In genomic region chr3:72273615-72274014, GRCh38 we compare ENCODE assay signal across 15 cellular contexts.
DNase-seq lines count a peak whose midpoint lies in the region; ATAC-seq, FAIRE-seq and TF ChIP-seq lines count a peak whose summit lies in the region.
"Had no signal": no experiment of that assay in that cellular context is flagged by ENCODE, and none has a peak within 500 bp of the region (broad histone marks: within the 10 kb centered on the region; RNA-seq: fewer than 3 reads in every experiment).

No MANE protein-coding gene starts in this region.

- no peak for FAIRE-seq in H1 (lab: Jason Lieb, UNC)

- no peak overlapping the region for H4K8ac ChIP-seq in H1 (ENCODE audit: extremely low read depth, insufficient read depth, low read length)

- ATAC-seq in HG03457 (IDR thresholded peaks at IDR 0.05; ENCODE audit: unreplicated experiment) (no peak), HG03354 (IDR thresholded peaks at IDR 0.05; ENCODE audit: poor library complexity, severe bottlenecking, unreplicated experiment) (no peak)
- ATAC-seq: stimulated activated naive CD8-positive, alpha-beta T cell treated with anti-CD3 and anti-CD28 coated beads, Interleukin-15, Interleukin-2, amounts not matched to agents 100 U/mL and 50 U/mL, for 24 hours had no signal

- H3K9me3 Mint-ChIP-seq in nephron progenitor cell = no peaks in the 10 kb centered on the region

- no peaks in the 10 kb centered on the region for H3K36me3 Mint-ChIP-seq in nephron progenitor cell (ENCODE audit: low read depth)
- H3K36me3 Mint-ChIP-seq: activated naive CD8-positive, alpha-beta T cell had no signal

- 67% methylated on average over 6 of the region's 6 CpGs; no CpG with 5 or more reads in 1 of the 2 experiments for WGBS in H1 (ENCODE audit: extremely low coverage in 1 of 2, insufficient coverage in 1 of 2, insufficient read length in 1 of 2, insufficient replicate concordance in 2 of 2, low coverage in 1 of 2, low lambda C conversion rate in 2 of 2, missing lambda C conversion rate in 1 of 2), 2 experiments

- no peaks in the 10 kb centered on the region for H3K36me3 ChIP-seq in Loucy (ENCODE audit: insufficient read depth, low read length)
- no peaks in the 10 kb centered on the region for H3K36me3 ChIP-seq in H1 (ENCODE audit: control insufficient read depth in 2 of 4, insufficient read depth in 4 of 4, low read length in 3 of 4)
- H3K36me3 ChIP-seq: HAP-1 had no signal

- H4K20me1 ChIP-seq in Loucy (ENCODE audit: insufficient read depth, low read length, poor library complexity, severe bottlenecking) (no peaks in the 10 kb centered on the region), H1 (replicated peaks in 1 of 2; ENCODE audit: control insufficient read depth in 1 of 2, insufficient read depth in 2 of 2, low read length in 2 of 2) (no peaks in the 10 kb centered on the region)

- no peak overlapping the region for H3K23ac ChIP-seq in H1 (ENCODE audit: insufficient read length)

- H3K14ac ChIP-seq in H1 (ENCODE audit: insufficient read length) = no peak overlapping the region

- no peak overlapping the region for H4K91ac ChIP-seq in H1 (replicated peaks; ENCODE audit: insufficient read length, low read length)

- no peak overlapping the region for H4K5ac ChIP-seq in H1 (ENCODE audit: insufficient read length, low read depth, low read length)

- no peaks in the 10 kb centered on the region for H3K27me3 ChIP-seq in Loucy (ENCODE audit: insufficient read depth, low read length, poor library complexity, severe bottlenecking)
- no peaks in the 10 kb centered on the region for H3K27me3 ChIP-seq in H1 (replicated peaks in 1 of 4; ENCODE audit: control insufficient read depth in 3 of 4, extremely low read depth in 1 of 4, insufficient read depth in 3 of 4, low read length in 3 of 4)

- H3K4me1 ChIP-seq in Loucy (ENCODE audit: insufficient read depth, low read length, poor library complexity, severe bottlenecking) (peaks cover 63% of the 10 kb centered on the region), H1 (replicated peaks in 1 of 4; ENCODE audit: control insufficient read depth in 3 of 4, insufficient read depth in 4 of 4, low read length in 3 of 4) (peaks cover 0 to 4% (median 2%) of the 10 kb centered on the region in 4 experiments; a peak in 3 of 7 replicates)

- no peak for TF ChIP-seq POLR2A in H1 (IDR thresholded peaks at IDR 0.05; ENCODE audit: control extremely low read depth in 1 of 2, low read depth in 2 of 2, low read length in 2 of 2)

- H3K4me3 ChIP-seq in AG10803 (ENCODE audit: low read length) (no peak overlapping the region), Loucy (ENCODE audit: low read length, poor library complexity, severe bottlenecking) (no peak overlapping the region), H1 (ENCODE audit: extremely low read depth in 1 of 4, insufficient read depth in 2 of 4, low read depth in 3 of 4, low read length in 4 of 4) (no peak overlapping the region)
- H3K4me3 ChIP-seq: HAP-1 had no signal

- no peak overlapping the region for H2BK5ac ChIP-seq in H1 (ENCODE audit: low read depth, low read length)

- H3K4me2 ChIP-seq in Loucy (ENCODE audit: low read depth, low read length, poor library complexity, severe bottlenecking) (peak overlapping the region; percentile 57), H1 (ENCODE audit: insufficient read depth in 1 of 2, low read depth in 2 of 2, low read length in 2 of 2) (no peak overlapping the region)

- H3K79me2 ChIP-seq in Loucy (ENCODE audit: insufficient read depth, low read length) (no peaks in the 10 kb centered on the region), H1 (ENCODE audit: control insufficient read depth in 1 of 2, insufficient read depth in 2 of 2, low read length in 2 of 2) (no peaks in the 10 kb centered on the region)

- no peak overlapping the region for H2BK15ac ChIP-seq in H1 (ENCODE audit: low read length)

- H2AFZ ChIP-seq in Loucy (ENCODE audit: low read length) (no peak overlapping the region), H1 (ENCODE audit: low read length) (no peak overlapping the region)

- H3K79me1 ChIP-seq in H1 (ENCODE audit: low read depth, low read length) = no peaks in the 10 kb centered on the region

- POLR2A ChIA-PET in H1 (lab: Charles Lee; ENCODE audit: partially characterized antibody) = interaction anchor here (0.6 kb wide), 1 partner anchor 13 kb away, joined by 3 read pairs; no protein-coding TSS in a partner anchor

- TF ChIP-seq EP300 in H1 (IDR thresholded peaks at IDR 0.05; ENCODE audit: borderline replicate concordance in 1 of 2, low read depth in 2 of 2, low read length in 2 of 2) = no peak

- H2BK12ac ChIP-seq in H1 (ENCODE audit: low read depth, low read length) = no peak overlapping the region

- no peaks in the 10 kb centered on the region for H3K9me2 ChIP-seq in Loucy (replicated peaks; ENCODE audit: low read depth, low read length)

- no peak overlapping the region for H3K4ac ChIP-seq in H1 (replicated peaks; ENCODE audit: insufficient read length, low read depth, low read length)

- CTCF ChIA-PET in H1 (lab: Charles Lee; ENCODE audit: partially characterized antibody) = interaction anchor here (0.8 to 1.1 kb wide), 2 partner anchors 9 kb away, joined by 3 read pairs; no protein-coding TSS in a partner anchor

- H3K56ac ChIP-seq in H1 (replicated peaks; ENCODE audit: insufficient read length, low read depth, low read length) = no peak overlapping the region

- H3K4me3 Mint-ChIP-seq in nephron progenitor cell = peak overlapping the region; percentile 56

- TF ChIP-seq RAD21 in H1 (IDR thresholded peaks at IDR 0.05 in 1 of 2, conservative IDR thresholded peaks at IDR 0.05 in 1 of 2; ENCODE audit: low read depth in 2 of 2, low read length in 2 of 2) = peak in 1 of 2 experiments; percentile 18; a peak in 1 of 4 replicates

- H2BK120ac ChIP-seq in H1 (replicated peaks; ENCODE audit: low read depth, low read length) = no peak overlapping the region

- H2AK5ac ChIP-seq in H1 (ENCODE audit: low read depth, low read length) = no peak overlapping the region

- H3K27ac Mint-ChIP-seq in nephron progenitor cell = peak overlapping the region; percentile 90
- H3K27ac Mint-ChIP-seq: activated naive CD8-positive, alpha-beta T cell had no signal

- H3K27ac ChIP-seq in H1 (ENCODE audit: low read depth, low read length) = no peak overlapping the region

- H3K18ac ChIP-seq in H1 (ENCODE audit: extremely low read depth, low read length) = 0 out of 2 replicates have a peak overlapping the region, but pooled peaks have one; percentile 10

- no peaks in the 10 kb centered on the region for H3K23me2 ChIP-seq in H1 (ENCODE audit: low read depth, low read length)

- peaks cover 78% of the 10 kb centered on the region for H3K4me1 Mint-ChIP-seq in nephron progenitor cell

- TF ChIP-seq CTCF in AG10803 (conservative IDR thresholded peaks at IDR 0.05; ENCODE audit: low read length) = no peak
- no peak for TF ChIP-seq CTCF in Loucy (conservative IDR thresholded peaks at IDR 0.05; ENCODE audit: low read length)
- TF ChIP-seq CTCF in H1 (IDR thresholded peaks at IDR 0.05; ENCODE audit: control extremely low read depth in 1 of 3, insufficient read depth in 1 of 3, low read depth in 1 of 3, low read length in 3 of 3) = no peak
- no peak for TF ChIP-seq CTCF in nephron progenitor cell (IDR thresholded peaks at IDR 0.05)

- H3K9me3 ChIP-seq in Loucy (ENCODE audit: insufficient read depth, low read depth, low read length) = no peaks in the 10 kb centered on the region
- no peaks in the 10 kb centered on the region for H3K9me3 ChIP-seq in H1 (ENCODE audit: insufficient read depth in 2 of 2, low read depth in 1 of 2, low read length in 1 of 2)
- H3K9me3 ChIP-seq: HAP-1 had no signal

- no peak overlapping the region for H2BK20ac ChIP-seq in H1 (ENCODE audit: low read length)

- H3K9ac ChIP-seq in Loucy (ENCODE audit: low read depth, low read length, poor library complexity, severe bottlenecking) (no peak overlapping the region), H1 (replicated peaks in 1 of 4; ENCODE audit: extremely low read depth in 1 of 4, low read depth in 3 of 4, low read length in 3 of 4) (no peak overlapping the region)

- H3K27me3 Mint-ChIP-seq in nephron progenitor cell (ENCODE audit: low read depth, poor library complexity) = peaks cover 16% of the 10 kb centered on the region
- H3K27me3 Mint-ChIP-seq: activated naive CD8-positive, alpha-beta T cell had no signal

- H3F3A ChIP-seq in Loucy (ENCODE audit: low read depth) = no peaks in the 10 kb centered on the region

- peak; percentile 97 for DNase-seq in AG10803 (ENCODE audit: low read depth)
- peak in 1 of 2 experiments; percentile 27 for DNase-seq in H1 (ENCODE audit: low read depth in 1 of 2, low spot score in 2 of 2)
- DNase-seq in nephron progenitor cell = peak; percentile 59
- no peak for DNase-seq in activated CD4-positive, CD25-positive, alpha-beta regulatory T cell treated with anti-CD3 and anti-CD28 coated beads, Interleukin-2, amount 50 U/mL, for 72 hours
- DNase-seq in Kasumi-1 (lab: John Stamatoyannopoulos, UW) = no peak
- DNase-seq: activated CD4-positive, alpha-beta T cell treated with anti-CD3 and anti-CD28 coated beads for 4 hours; COR-L47; NCI-H187; stimulated activated CD4-positive, alpha-beta T cell treated with anti-CD3 and anti-CD28 coated beads, Interleukin-12 subunit alpha, Interleukin-12 subunit beta, amount 100 ng/mL, for 4 hours; stimulated activated naive CD8-positive, alpha-beta T cell treated with anti-CD3 and anti-CD28 coated beads, Interleukin-15, Interleukin-2, amounts not matched to agents 100 U/mL and 50 U/mL, for 24 hours had no signal

TF ChIP-seq in H1, 55 proteins besides CTCF, POLR2A, EP300 and RAD21:
- no peak for TF ChIP-seq EZH2 (IDR thresholded peaks at IDR 0.05; ENCODE audit: low read depth, low read length, severe bottlenecking)
- TF ChIP-seq RBBP5 (IDR thresholded peaks at IDR 0.05; ENCODE audit: borderline replicate concordance, low read depth, low read length) = no peak
- 0 out of 2 replicates have a peak, but pooled peaks have one; percentile 21 for TF ChIP-seq TCF12 (IDR thresholded peaks at IDR 0.05; ENCODE audit: low read depth, low read length)
- TF ChIP-seq TEAD4 (IDR thresholded peaks at IDR 0.05; ENCODE audit: low read depth, low read length) = peak; percentile 87
- TF ChIP-seq GABPA (IDR thresholded peaks at IDR 0.05; ENCODE audit: borderline replicate concordance, insufficient read depth, low read length) = no peak

Comparison
In these comparisons a context has a peak if more than half of its experiments do, and no peak if none do; other contexts are left out.
1. DNase-seq: peak in AG10803 (single experiment) and nephron progenitor cell (single experiment); none in activated CD4-positive, CD25-positive, alpha-beta regulatory T cell treated with anti-CD3 and anti-CD28 coated beads, Interleukin-2, amount 50 U/mL, for 72 hours (single experiment) and Kasumi-1 (0 of 2).